18 cellular contexts compared by ENCODE assay signal in the genomic region with DNA sequence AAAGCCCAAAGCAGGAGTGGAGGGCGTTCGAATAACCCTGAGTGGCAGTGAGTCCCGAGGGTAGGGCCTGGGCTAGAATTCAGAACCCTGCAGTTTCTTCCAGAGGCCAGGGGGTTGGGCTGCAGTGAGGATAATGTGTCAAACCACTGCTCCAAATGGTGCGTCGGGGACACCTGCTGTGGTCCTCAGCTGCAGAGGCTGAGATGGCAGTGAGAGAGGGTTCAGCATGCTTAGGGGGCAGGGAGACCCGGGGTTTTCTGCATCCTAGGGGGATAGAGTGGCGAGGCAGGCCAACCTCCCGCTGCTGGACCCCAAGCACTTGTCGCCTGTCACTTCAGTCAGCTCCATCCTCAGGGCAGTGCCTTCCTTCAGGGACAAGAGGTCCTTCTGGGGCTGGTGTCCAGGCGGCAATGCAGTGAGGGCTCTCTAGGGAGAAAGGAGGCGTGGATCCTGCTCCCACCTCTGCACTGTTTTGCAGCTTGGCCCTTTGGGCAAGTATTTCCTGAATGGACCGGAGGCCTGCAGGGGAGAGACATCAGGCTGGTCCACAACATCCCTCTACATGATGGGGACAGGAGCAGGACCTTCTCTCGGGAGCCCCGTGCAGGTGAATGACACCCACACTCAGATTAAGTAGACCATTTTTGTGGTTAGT. TPM values are rescaled to one million over a fixed set of nuclear protein-coding genes. Genes with fewer than 3 reads are reported as not detected.
"Had no signal": no experiment of that assay in that cellular context is flagged by ENCODE, and none has a peak within 500 bp of the region (broad histone marks: within the 10 kb centered on the region; RNA-seq: fewer than 3 reads in every experiment).

No MANE protein-coding gene starts in this region.

- H3K27ac Mint-ChIP-seq: activated naive CD4-positive, alpha-beta T cell treated with anti-CD3 and anti-CD28 coated beads for 36 hours; activated T-helper 2 cell treated with anti-CD3 and anti-CD28 coated beads, Interferon-gamma antibody, Interleukin-2, Interleukin-4, amounts not matched to agents 10 μg/mL and 5 μg/mL and 100 μg/mL, durations not matched to agents 14 hours and 24 hours and 36 hours; memory B cell; natural killer cell treated with Interleukin-12 subunit alpha and Interleukin-12 subunit beta and Interleukin-15 and Interleukin-18, amount 100 ng/mL, for 72 hours; stimulated activated naive CD8-positive, alpha-beta T cell treated with anti-CD3 and anti-CD28 coated beads, Interleukin-15, amount 100 ng/mL, for 72 hours had no signal

- H3K9me3 ChIP-seq: ascending aorta, thoracic aorta had no signal

- H3K27ac ChIP-seq: ascending aorta, hepatocyte, thoracic aorta had no signal

- H3K4me1 ChIP-seq: ascending aorta had no signal

- ATAC-seq: left lobe of liver; natural killer cell treated with Interleukin-12 subunit alpha and Interleukin-12 subunit beta and Interleukin-15 and Interleukin-18, amount 100 ng/mL, for 72 hours; stimulated activated naive CD8-positive, alpha-beta T cell treated with anti-CD3 and anti-CD28 coated beads, Interleukin-15, amount 100 ng/mL, for 72 hours had no signal

- H3K9me3 Mint-ChIP-seq: activated naive CD4-positive, alpha-beta T cell treated with anti-CD3 and anti-CD28 coated beads for 36 hours; activated T-helper 2 cell treated with anti-CD3 and anti-CD28 coated beads, Interferon-gamma antibody, Interleukin-2, Interleukin-4, amounts not matched to agents 10 μg/mL and 5 μg/mL and 100 μg/mL, durations not matched to agents 14 hours and 24 hours and 36 hours; memory B cell; natural killer cell treated with Interleukin-12 subunit alpha and Interleukin-12 subunit beta and Interleukin-15 and Interleukin-18, amount 100 ng/mL, for 72 hours; stimulated activated naive CD8-positive, alpha-beta T cell treated with anti-CD3 and anti-CD28 coated beads, Interleukin-15, amount 100 ng/mL, for 72 hours had no signal

- H3K27me3 ChIP-seq: ascending aorta had no signal

- DNase-seq: activated CD4-positive, CD25-positive, alpha-beta regulatory T cell treated with anti-CD3 and anti-CD28 coated beads, Interleukin-2, amount 50 U/mL, for 72 hours; activated naive CD4-positive, alpha-beta T cell treated with anti-CD3 and anti-CD28 coated beads for 36 hours; activated T-cell treated with anti-CD3 and anti-CD28 coated beads for 4 hours; posterior cingulate gyrus; right cardiac atrium; stimulated activated naive CD8-positive, alpha-beta T cell treated with anti-CD3 and anti-CD28 coated beads, Interleukin-15, amount 100 ng/mL, for 72 hours had no signal

- H3K4me3 ChIP-seq: ascending aorta, hepatocyte, thoracic aorta had no signal

- H3K36me3 ChIP-seq: ascending aorta, thoracic aorta had no signal

- H3K4me3 Mint-ChIP-seq: activated naive CD4-positive, alpha-beta T cell treated with anti-CD3 and anti-CD28 coated beads for 36 hours; memory B cell; natural killer cell treated with Interleukin-12 subunit alpha and Interleukin-12 subunit beta and Interleukin-15 and Interleukin-18, amount 100 ng/mL, for 72 hours; stimulated activated naive CD8-positive, alpha-beta T cell treated with anti-CD3 and anti-CD28 coated beads, Interleukin-15, amount 100 ng/mL, for 72 hours had no signal

- H3K36me3 Mint-ChIP-seq: natural killer cell treated with Interleukin-12 subunit alpha and Interleukin-12 subunit beta and Interleukin-15 and Interleukin-18, amount 100 ng/mL, for 72 hours had no signal

RNA-seq across cellular contexts. Expression of a gene that starts 8.4 kb away (rescaled TPM):
- total RNA-seq: activated naive CD4-positive, alpha-beta T cell treated with anti-CD3 and anti-CD28 coated beads for 36 hours; activated T-helper 2 cell treated with anti-CD3 and anti-CD28 coated beads, Interferon-gamma antibody, Interleukin-2, Interleukin-4, amounts not matched to agents 10 μg/mL and 5 μg/mL and 100 μg/mL, durations not matched to agents 14 hours and 24 hours and 36 hours; ascending aorta; bronchial epithelial cell; glomerular endothelial cell; hepatocyte; left lobe of liver; natural killer cell treated with Interleukin-12 subunit alpha and Interleukin-12 subunit beta and Interleukin-15 and Interleukin-18, amount 100 ng/mL, for 72 hours; thoracic aorta; urinary bladder had no signal
- polyA plus RNA-seq: esophagus, keratinocyte had no signal
